ENCODE assay signal across 20 cellular contexts in the genomic region with DNA sequence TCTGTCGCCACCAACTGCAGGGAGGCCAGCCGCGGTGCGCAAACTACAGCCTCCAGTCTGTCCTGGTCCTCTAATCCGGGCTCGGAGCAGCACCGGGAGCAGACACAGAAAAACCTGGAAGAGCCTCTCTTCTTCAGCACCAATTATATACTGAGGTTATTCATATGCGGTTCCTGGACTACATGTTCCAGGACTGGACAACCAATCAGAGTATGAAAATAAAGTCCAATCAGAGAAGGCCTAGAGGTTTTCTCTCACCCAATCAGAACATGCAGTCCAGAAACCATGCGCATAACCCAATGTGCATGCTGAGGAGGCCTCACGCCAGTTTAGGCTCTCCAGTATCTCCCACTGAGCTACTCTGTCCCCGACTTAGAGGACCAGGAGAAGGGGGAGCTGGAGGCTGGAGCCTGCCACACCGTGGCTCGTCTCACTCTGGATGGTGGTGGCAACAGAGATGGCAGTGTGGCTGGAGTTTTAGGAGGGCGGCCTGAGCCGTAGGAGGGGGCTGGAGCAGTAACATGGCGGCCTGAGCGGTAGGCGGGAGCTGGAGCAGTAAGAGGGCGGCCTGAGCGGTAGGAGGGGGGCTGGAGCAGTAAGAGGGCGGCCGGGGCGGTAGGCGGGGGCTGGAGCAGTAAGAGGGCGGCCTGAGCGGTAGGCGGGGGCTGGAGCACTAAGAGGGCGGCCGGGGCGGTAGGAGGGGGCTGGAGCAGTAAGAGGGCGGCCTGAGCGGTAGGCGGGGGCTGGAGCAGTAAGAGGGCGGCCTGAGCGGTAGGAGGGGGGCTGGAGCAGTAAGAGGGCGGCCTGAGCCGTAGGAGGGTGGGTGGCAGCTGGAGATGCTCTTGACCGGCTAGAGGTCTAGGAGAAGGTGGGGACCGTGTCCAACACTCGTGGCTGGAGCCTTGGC. TPM values are rescaled to one million over a fixed set of nuclear protein-coding genes. Genes with fewer than 3 reads are reported as not detected.
A peak's percentile ranks its signal among the peaks of the same experiment; 100 is the strongest.
DNase-seq lines count a peak whose midpoint lies in the region; ATAC-seq and TF ChIP-seq lines count a peak whose summit lies in the region.
"Had no signal": no experiment of that assay in that cellular context is flagged by ENCODE, and none has a peak within 500 bp of the region (broad histone marks: within the 10 kb centered on the region; RNA-seq: fewer than 3 reads in every experiment).

No MANE protein-coding gene starts in this region.

- POLR2A ChIA-PET in T-cell (lab: Charles Lee) = interaction anchor here in 1 of 2 donors (0.6 kb wide), 1 partner anchor 21 kb away, joined by 5 read pairs; a partner anchor contains a TSS

- DNase-seq in GM23338 (ENCODE audit: low spot score) (peak; percentile 99), NT2/D1 (ENCODE audit: low read depth, low spot score) (peak; percentile 94), iPS DF 6.9 (ENCODE audit: low read depth, low spot score) (no peak), middle frontal gyrus (ENCODE audit: extremely low spot score, low spot score) (no peak), T-cell (no peak), thyroid gland (no peak)
- DNase-seq: Calu3; central memory CD4-positive, alpha-beta T cell; immature natural killer cell; KG1; mammary epithelial cell; NCI-H1092 treated with DMSO at 0.1 percent for 48 hours; stimulated activated CD4-positive, alpha-beta T cell treated with anti-CD3 and anti-CD28 coated beads, Interleukin-4, amount 100 ng/mL, for 4 hours had no signal

- H3K27ac Mint-ChIP-seq in GM23338 (peak overlapping the region; percentile 84; the same call in 1 of the 2 replicates), T-cell (no peak overlapping the region)
- H3K27ac Mint-ChIP-seq: activated T-helper 17 cell treated with anti-CD3 and anti-CD28 coated beads, Interleukin-2, amount 50 U/mL, for 72 hours; immature natural killer cell; T-helper 1 cell treated with Interleukin-12 subunit alpha and Interleukin-12 subunit beta and Interleukin-4 antibody, amounts not matched to agents 30 μg/mL and 1 μg/mL, for 36 hours had no signal

- H3K36me3 Mint-ChIP-seq in GM23338 (ENCODE audit: low read depth) (peaks cover 15% of the 10 kb centered on the region), T-cell (no peaks in the 10 kb centered on the region)
- H3K36me3 Mint-ChIP-seq: immature natural killer cell had no signal

- H3K27me3 Mint-ChIP-seq in GM23338 (ENCODE audit: insufficient read depth, low read depth, poor library complexity) (peaks cover 5% of the 10 kb centered on the region), T-cell (no peaks in the 10 kb centered on the region)
- H3K27me3 Mint-ChIP-seq: activated T-helper 17 cell treated with anti-CD3 and anti-CD28 coated beads, Interleukin-2, amount 50 U/mL, for 72 hours had no signal

- H3K9me3 ChIP-seq in NT2/D1 (ENCODE audit: insufficient read depth, low read length) = peaks cover 29% of the 10 kb centered on the region; the same call in 1 of the 2 replicates
- no peaks in the 10 kb centered on the region for H3K9me3 ChIP-seq in iPS DF 6.9 (ENCODE audit: control insufficient read depth, insufficient read depth, low read length)
- H3K9me3 ChIP-seq in neuron (ENCODE audit: low read length) = no peaks in the 10 kb centered on the region
- H3K9me3 ChIP-seq in thyroid gland = no peaks in the 10 kb centered on the region
- H3K9me3 ChIP-seq: suprapubic skin had no signal

- CTCF ChIA-PET in T-cell (lab: Charles Lee) = no interaction called here

- H3K27me3 ChIP-seq in GM23338 (ENCODE audit: insufficient read depth) = no peaks in the 10 kb centered on the region; the same call in 1 of the 2 replicates
- H3K27me3 ChIP-seq in NT2/D1 (ENCODE audit: insufficient read depth, insufficient read length) = no peaks in the 10 kb centered on the region
- H3K27me3 ChIP-seq in iPS DF 6.9 (ENCODE audit: control insufficient read depth, insufficient read depth, low read length) = no peaks in the 10 kb centered on the region
- H3K27me3 ChIP-seq in neuron (ENCODE audit: insufficient read depth, low read length) = no peaks in the 10 kb centered on the region
- H3K27me3 ChIP-seq in thyroid gland = no peaks in the 10 kb centered on the region
- H3K27me3 ChIP-seq: suprapubic skin had no signal

- H3K4me3 ChIP-seq in GM23338 (peak overlapping the region; percentile 84), NT2/D1 (ENCODE audit: insufficient read length, low read depth) (peak overlapping the region; percentile 65), iPS DF 6.9 (ENCODE audit: low read length) (peak overlapping the region; percentile 96), neuron (ENCODE audit: low read length) (peak overlapping the region; percentile 91), thyroid gland (replicated peaks in 1 of 3) (no peak overlapping the region)
- H3K4me3 ChIP-seq: suprapubic skin had no signal

- intact Hi-C loops in thyroid gland (cut with DNase I) = no loop called here

- H3K4me3 Mint-ChIP-seq in GM23338 = no peak overlapping the region
- H3K4me3 Mint-ChIP-seq in T-cell = no peak overlapping the region
- H3K4me3 Mint-ChIP-seq: activated T-helper 17 cell treated with anti-CD3 and anti-CD28 coated beads, Interleukin-2, amount 50 U/mL, for 72 hours; immature natural killer cell; T-helper 1 cell treated with Interleukin-12 subunit alpha and Interleukin-12 subunit beta and Interleukin-4 antibody, amounts not matched to agents 30 μg/mL and 1 μg/mL, for 36 hours had no signal

- peaks cover 34% of the 10 kb centered on the region for H3K79me2 ChIP-seq in GM23338 (replicated peaks; ENCODE audit: insufficient read depth)

- no CpG with 5 or more reads among the region's 40 CpGs for WGBS in iPS DF 6.9 (ENCODE audit: insufficient coverage, insufficient read length)
- 90 to 94% methylated on average over 40 of the region's 40 CpGs for WGBS in thyroid gland, 2 donors

- H3K27ac ChIP-seq in GM23338 (ENCODE audit: low read depth) (peak overlapping the region; percentile 81; the same call in 1 of the 2 replicates), iPS DF 6.9 (ENCODE audit: low read length) (no peak overlapping the region), thyroid gland (no peak overlapping the region)
- H3K27ac ChIP-seq: suprapubic skin had no signal

- H3K4me1 Mint-ChIP-seq in GM23338 (peaks cover 2% of the 10 kb centered on the region; the same call in 2 of the 3 replicates), T-cell (peaks cover 0 to 2% (median 0%) of the 10 kb centered on the region in 3 donors)
- H3K4me1 Mint-ChIP-seq: activated T-helper 17 cell treated with anti-CD3 and anti-CD28 coated beads, Interleukin-2, amount 50 U/mL, for 72 hours had no signal

- H2AFZ ChIP-seq in GM23338 = peak overlapping the region; percentile 90
- H2AFZ ChIP-seq in neuron (ENCODE audit: low read depth, low read length) = peak overlapping the region; percentile 76

- H3K36me3 ChIP-seq in GM23338 (ENCODE audit: insufficient read depth) (peaks cover 4% of the 10 kb centered on the region; the same call in 1 of the 2 replicates), NT2/D1 (ENCODE audit: insufficient read depth, insufficient read length, low read length) (peaks cover 13% of the 10 kb centered on the region), iPS DF 6.9 (ENCODE audit: control insufficient read depth, insufficient read depth, low read length) (peaks cover 6% of the 10 kb centered on the region), neuron (ENCODE audit: insufficient read depth, low read length) (peaks cover 26% of the 10 kb centered on the region), thyroid gland (no peaks in the 10 kb centered on the region)
- H3K36me3 ChIP-seq: suprapubic skin had no signal

- ATAC-seq in GM23338 = peak; percentile 85
- ATAC-seq in GM19395 (IDR thresholded peaks at IDR 0.05; ENCODE audit: unreplicated experiment) = no peak
- no peak for ATAC-seq in T-cell (replicated peaks in 1 of 4)
- ATAC-seq: activated T-helper 17 cell treated with anti-CD3 and anti-CD28 coated beads, Interleukin-2, amount 50 U/mL, for 72 hours; HCT116; sciatic nerve had no signal

- peak overlapping the region; percentile 89 for H3K4me2 ChIP-seq in GM23338

- peak overlapping the region; percentile 64 for H3K9ac ChIP-seq in NT2/D1 (ENCODE audit: insufficient read length, low read depth)

- peaks cover 6% of the 10 kb centered on the region; the same call in 1 of the 2 replicates for H4K20me1 ChIP-seq in GM23338 (replicated peaks; ENCODE audit: insufficient read depth)

- H3K9me3 Mint-ChIP-seq in GM23338 = no peaks in the 10 kb centered on the region
- H3K9me3 Mint-ChIP-seq in T-cell = no peaks in the 10 kb centered on the region
- H3K9me3 Mint-ChIP-seq: activated T-helper 17 cell treated with anti-CD3 and anti-CD28 coated beads, Interleukin-2, amount 50 U/mL, for 72 hours; immature natural killer cell; T-helper 1 cell treated with Interleukin-12 subunit alpha and Interleukin-12 subunit beta and Interleukin-4 antibody, amounts not matched to agents 30 μg/mL and 1 μg/mL, for 36 hours had no signal

- H3K9me2 ChIP-seq in GM23338 (ENCODE audit: insufficient read depth) = no peaks in the 10 kb centered on the region

- TF ChIP-seq CTCF in GM23338 (conservative IDR thresholded peaks at IDR 0.05; ENCODE audit: low read depth in 2 of 2) = no peak; a peak in 1 of 4 replicates
- TF ChIP-seq CTCF in thyroid gland (IDR thresholded peaks at IDR 0.05) = no peak

- H3K4me1 ChIP-seq in GM23338 (ENCODE audit: insufficient read depth) = 0 out of 2 replicates have a peak, but pooled peaks cover 4% of the 10 kb centered on the region
- H3K4me1 ChIP-seq in NT2/D1 (ENCODE audit: insufficient read depth, insufficient read length) = no peaks in the 10 kb centered on the region
- H3K4me1 ChIP-seq in iPS DF 6.9 (ENCODE audit: control insufficient read depth, insufficient read depth, low read length) = 0 out of 2 replicates have a peak, but pooled peaks cover 2% of the 10 kb centered on the region
- H3K4me1 ChIP-seq in neuron (ENCODE audit: insufficient read depth, low read length) = peaks cover 21% of the 10 kb centered on the region
- H3K4me1 ChIP-seq in thyroid gland = no peaks in the 10 kb centered on the region
- H3K4me1 ChIP-seq: suprapubic skin had no signal

- no peaks in the 10 kb centered on the region for H3F3A ChIP-seq in GM23338 (replicated peaks; ENCODE audit: low read depth)

- no peak for TF ChIP-seq POLR2A in thyroid gland (IDR thresholded peaks at IDR 0.05)

TF ChIP-seq in GM23338, 12 proteins besides CTCF, POLR2A, EP300 and RAD21 (continues in another document):
- TF ChIP-seq EZH2 (IDR thresholded peaks at IDR 0.05; ENCODE audit: low read depth, unreplicated experiment) = no peak
- TF ChIP-seq ZNF114 (CRISPR knock-in tag; IDR thresholded peaks at IDR 0.05) = peak; percentile 32; the same call in 1 of the 2 replicates

RNA-seq across cellular contexts. Expression of a gene that starts 20.4 kb away (rescaled TPM):
- 2.9 and 6.2 TPM in 2 replicates for total RNA-seq in GM23338 (2014; rRNA removed; shearing (Covaris generic))
- polyA plus RNA-seq in GM23338 (2016; fragmentation: Nextera tagmentation; extraction: Ambion mirVana) = 4.1 and 8.1 TPM in 2 replicates
- total RNA-seq in T-cell (10 to 100 TPM; 42.9 to 56.9 (median 54.0) TPM), thyroid gland (10 to 100 TPM; 14.8 to 30.8 (median 23.8) TPM)

RNA-seq across cellular contexts. Expression of a gene that starts 37.6 kb away (rescaled TPM):
- total RNA-seq in GM23338 (2014; rRNA removed; shearing (Covaris generic)) = 4,589 and 4,798 TPM in 2 replicates
- 2,372 and 2,567 TPM in 2 replicates for polyA plus RNA-seq in GM23338 (2016; fragmentation: Nextera tagmentation; extraction: Ambion mirVana)
- 1,000 to 10,000 TPM; 2,132 to 2,437 (median 2,230) TPM for total RNA-seq in T-cell
- 1,000 to 10,000 TPM; 2,254 to 3,332 (median 2,569) TPM for total RNA-seq in thyroid gland

RNA-seq across cellular contexts. Expression of a gene that starts 58.2 kb away (rescaled TPM):
- total RNA-seq in GM23338 (2014; rRNA removed; shearing (Covaris generic)) = 8.7 and 9.7 TPM in 2 replicates
- polyA plus RNA-seq in GM23338 (2016; fragmentation: Nextera tagmentation; extraction: Ambion mirVana) = 6.2 and 7.3 TPM in 2 replicates
- total RNA-seq in T-cell (10 to 100 TPM; 32.2 to 46.2 (median 36.7) TPM), thyroid gland (10 to 100 TPM; 18.8 to 31.1 (median 22.8) TPM)

Comparison
In these comparisons a context has a peak if more than half of its experiments do, and no peak if none do; other contexts are left out.
1. DNase-seq: peak in GM23338 (single experiment) and NT2/D1 (single experiment); none in iPS DF 6.9 (single experiment), middle frontal gyrus (single experiment), T-cell (0 of 34) and thyroid gland (0 of 2).
2. H3K4me3 ChIP-seq: peak in GM23338 (single experiment), NT2/D1 (single experiment), iPS DF 6.9 (single experiment) and neuron (single experiment); none in thyroid gland (0 of 3).